ENCODE assay signal across 22 cellular contexts in genomic region chr3:129583289-129583688, GRCh38. TPM values are rescaled to one million over a fixed set of nuclear protein-coding genes. Genes with fewer than 3 reads are reported as not detected.
DNase-seq lines count a peak whose midpoint lies in the region; ATAC-seq, FAIRE-seq and TF ChIP-seq lines count a peak whose summit lies in the region.
"Had no signal": no experiment of that assay in that cellular context is flagged by ENCODE, and none has a peak within 500 bp of the region (broad histone marks: within the 10 kb centered on the region; RNA-seq: fewer than 3 reads in every experiment).

No MANE protein-coding gene starts in this region.

- no peak for TF ChIP-seq CTCF in OCI-LY7 (conservative IDR thresholded peaks at IDR 0.05; ENCODE audit: low read length)
- TF ChIP-seq CTCF in D721Med (IDR thresholded peaks at IDR 0.05; ENCODE audit: insufficient read depth, missing control alignments), result no peak

- H3K36me3 ChIP-seq in OCI-LY7 (ENCODE audit: insufficient read depth, low read length) (no peaks in the 10 kb centered on the region), aorta (ENCODE audit: control insufficient read depth in 1 of 2, insufficient read depth in 2 of 2, low read length in 1 of 2) (no peaks in the 10 kb centered on the region), H7 (replicated peaks; ENCODE audit: control insufficient read depth, insufficient read depth, low read length) (no peaks in the 10 kb centered on the region; the same call in 1 of the 2 replicates)

- peak; percentile 81 for FAIRE-seq in GM12891 (lab: Jason Lieb, UNC)
- no peak for FAIRE-seq in D721Med (lab: Jason Lieb, UNC)
- FAIRE-seq: H54, K562 had no signal

- H3K4me3 Mint-ChIP-seq in activated T-cell treated with anti-CD3 and anti-CD28 coated beads, Interleukin-2, amount 50 U/mL, for 72 hours, result no peak overlapping the region
- H3K4me3 Mint-ChIP-seq: HFFc6 had no signal

- no peaks in the 10 kb centered on the region for H4K20me1 ChIP-seq in OCI-LY7 (ENCODE audit: insufficient read depth, low read length)

- H3K27me3 ChIP-seq in aorta (ENCODE audit: control insufficient read depth in 1 of 2, insufficient read depth in 2 of 2, low read length in 1 of 2) (no peaks in the 10 kb centered on the region), H7 (ENCODE audit: control insufficient read depth, insufficient read depth, low read length) (no peaks in the 10 kb centered on the region)

- no peaks in the 10 kb centered on the region for H3K9me3 Mint-ChIP-seq in activated T-cell treated with anti-CD3 and anti-CD28 coated beads, Interleukin-2, amount 50 U/mL, for 72 hours
- H3K9me3 Mint-ChIP-seq: HFFc6 had no signal

- WGBS in aorta, 2 donors, result 91 to 94% methylated on average over 9 of the region's 9 CpGs

- CTCF ChIA-PET in OCI-LY7 (lab: Charles Lee; ENCODE audit: unreplicated experiment), result no interaction called here

- TF ChIP-seq POLR2A in GM12891 (IDR thresholded peaks at IDR 0.05; ENCODE audit: low read depth, low read length), result no peak

- no peak overlapping the region for H3K4me3 ChIP-seq in OCI-LY7 (ENCODE audit: low read depth, low read length, poor library complexity, severe bottlenecking)
- H3K4me3 ChIP-seq in aorta (ENCODE audit: low read length in 2 of 2), result no peak overlapping the region
- no peak overlapping the region for H3K4me3 ChIP-seq in H7 (ENCODE audit: insufficient read depth, low read depth, low read length)
- H3K4me3 ChIP-seq: K562 had no signal

- peaks cover 21% of the 10 kb centered on the region for H3K4me1 ChIP-seq in OCI-LY7 (ENCODE audit: insufficient read depth, low read length, poor library complexity, severe bottlenecking)
- H3K4me1 ChIP-seq in aorta (ENCODE audit: control insufficient read depth in 1 of 2, insufficient read depth in 2 of 2, low read length in 2 of 2), result no peaks in the 10 kb centered on the region

- POLR2A ChIA-PET in OCI-LY7 (lab: Charles Lee), result no interaction called here

- DNase-seq in GM12891 (ENCODE audit: insufficient read length, low spot score) (no peak), OCI-LY7 (ENCODE audit: low spot score) (no peak), germinal center (ENCODE audit: low spot score) (peak; percentile 67), D721Med (ENCODE audit: insufficient read length, low spot score) (no peak), aorta (no peak), H7 (no peak)
- no peak for DNase-seq in activated T-cell treated with anti-CD3 and anti-CD28 coated beads, Interleukin-2, amount 50 U/mL, for 72 hours
- DNase-seq: DND-41, HFFc6, NCI-H1105 treated with DMSO at 0.1 percent for 48 hours, NCI-H1694, NCI-H2081 treated with DMSO at 0.1 percent for 48 hours, NCI-H510A treated with DMSO at 0.1 percent for 48 hours, NCI-H774, OCI-M1, SHP77 treated with DMSO at 0.1 percent for 48 hours had no signal

- H2AFZ ChIP-seq in OCI-LY7 (ENCODE audit: low read length), result 0 out of 2 replicates have a peak overlapping the region, but pooled peaks have one; percentile 4

- no peak overlapping the region for H3K27ac ChIP-seq in OCI-LY7 (ENCODE audit: low read depth, low read length, poor library complexity, severe bottlenecking)
- H3K27ac ChIP-seq in aorta (ENCODE audit: low read depth in 1 of 2, low read length in 2 of 2), result no peak overlapping the region
- H3K27ac ChIP-seq: C4-2B had no signal

- no peak overlapping the region for H3K4me2 ChIP-seq in OCI-LY7 (ENCODE audit: low read length)

- H3K27ac Mint-ChIP-seq in activated T-cell treated with anti-CD3 and anti-CD28 coated beads, Interleukin-2, amount 50 U/mL, for 72 hours, result no peak overlapping the region
- H3K27ac Mint-ChIP-seq: HFFc6 had no signal

- no peaks in the 10 kb centered on the region for H3K79me2 ChIP-seq in OCI-LY7 (ENCODE audit: insufficient read depth, low read depth, low read length)

- H3K9me3 ChIP-seq in OCI-LY7 (ENCODE audit: low read length), result no peaks in the 10 kb centered on the region
- no peaks in the 10 kb centered on the region for H3K9me3 ChIP-seq in aorta (ENCODE audit: control insufficient read depth, low read length)

- H3K4me1 Mint-ChIP-seq in activated T-cell treated with anti-CD3 and anti-CD28 coated beads, Interleukin-2, amount 50 U/mL, for 72 hours (ENCODE audit: low read depth), result no peaks in the 10 kb centered on the region

- no TSS peak for BruUV-seq in OCI-LY7 (replicated peaks; lab: Mats Ljungman, UMichigan)

- intact Hi-C loops in OCI-LY7 (cut with micrococcal nuclease; ENCODE audit: unreplicated experiment) (no loop called here), aorta (cut with DNase I) (no loop called here)

- no peaks in the 10 kb centered on the region for H3K36me3 Mint-ChIP-seq in activated T-cell treated with anti-CD3 and anti-CD28 coated beads, Interleukin-2, amount 50 U/mL, for 72 hours (ENCODE audit: insufficient read depth in 2 of 2)

- no peak for ATAC-seq in activated T-cell treated with anti-CD3 and anti-CD28 coated beads, Interleukin-2, amount 50 U/mL, for 72 hours (replicated peaks in 1 of 2)
- no peak for ATAC-seq in aorta (ENCODE audit: low FRiP score)
- ATAC-seq: K562, SK-N-SH treated with all-trans-retinoic acid at 6 μM for 48 hours had no signal

- no peaks in the 10 kb centered on the region for H3K27me3 Mint-ChIP-seq in activated T-cell treated with anti-CD3 and anti-CD28 coated beads, Interleukin-2, amount 50 U/mL, for 72 hours (ENCODE audit: low read depth)

- no peaks in the 10 kb centered on the region for H3K9me2 ChIP-seq in OCI-LY7 (ENCODE audit: insufficient read depth, low read length)

TF ChIP-seq in GM12891, 5 proteins besides CTCF, POLR2A, EP300 and RAD21:
- TF ChIP-seq POLR2AphosphoS5 (IDR thresholded peaks at IDR 0.05; ENCODE audit: low read depth, low read length), result no peak
- TF ChIP-seq SPI1 (IDR thresholded peaks at IDR 0.05; ENCODE audit: low read depth, low read length), result no peak
- no peak for TF ChIP-seq POU2F2 (IDR thresholded peaks at IDR 0.05; ENCODE audit: low read depth, low read length)
- no peak for TF ChIP-seq PAX5 (IDR thresholded peaks at IDR 0.05; ENCODE audit: insufficient read depth, low read length, severe bottlenecking)
- TF ChIP-seq TAF1 (IDR thresholded peaks at IDR 0.05; ENCODE audit: low read depth, low read length), result no peak

RNA-seq across cellular contexts. Expression of gene PLXND1, which starts 23.2 kb away (rescaled TPM):
- 0.63 TPM for polyA plus RNA-seq in GM12891 (2012; ENCODE audit: low read depth, missing spikeins)
- 6.0 and 6.8 TPM in 2 replicates for total RNA-seq in OCI-LY7 (2014; rRNA removed; shearing (Covaris generic))
- total RNA-seq in OCI-LY7 (2022), result 4.7 and 5.3 TPM in 2 replicates
- 1 to 10 TPM; 4.1 to 4.2 TPM for total RNA-seq in activated T-cell treated with anti-CD3 and anti-CD28 coated beads, Interleukin-2, amount 50 U/mL, for 72 hours
- 100 to 1,000 TPM; 176 to 358 TPM for total RNA-seq in aorta
- polyA plus RNA-seq in aorta, result 100 to 1,000 TPM in 1 of 2 donors, 10 to 100 TPM in 1; 55.5 to 149 TPM
- 59.0 and 70.4 TPM in 2 replicates for total RNA-seq in H7 (2014; rRNA removed; shearing (Covaris generic))

RNA-seq across cellular contexts. Expression of gene H1-8, which starts 40.3 kb away (rescaled TPM):
- not detected for polyA plus RNA-seq in GM12891 (2012; ENCODE audit: low read depth, missing spikeins)
- total RNA-seq in OCI-LY7 (2014; rRNA removed; shearing (Covaris generic)), result not detected in 2 replicates
- total RNA-seq in OCI-LY7 (2022), result not detected in 2 replicates
- total RNA-seq in activated T-cell treated with anti-CD3 and anti-CD28 coated beads, Interleukin-2, amount 50 U/mL, for 72 hours, result not detected
- total RNA-seq in aorta, result not detected
- not detected for polyA plus RNA-seq in aorta
- not detected in 2 replicates for total RNA-seq in H7 (2014; rRNA removed; shearing (Covaris generic))
- total RNA-seq: A673, G401, HFFc6, K562 had no signal
- polyA plus RNA-seq: K562 had no signal

RNA-seq across cellular contexts. Expression of gene RHO, which starts 54.9 kb away (rescaled TPM):
- polyA plus RNA-seq in GM12891 (2012; ENCODE audit: low read depth, missing spikeins), result not detected
- not detected in 2 replicates for total RNA-seq in OCI-LY7 (2014; rRNA removed; shearing (Covaris generic))
- total RNA-seq in OCI-LY7 (2022) (not detected in 2 replicates), aorta (under 1 TPM in 1 of 2 donors, not detected in 1; 0.15 TPM)
- total RNA-seq in activated T-cell treated with anti-CD3 and anti-CD28 coated beads, Interleukin-2, amount 50 U/mL, for 72 hours, result not detected
- not detected for polyA plus RNA-seq in aorta
- 0.17 TPM in 1 of 2 replicates, not detected in the other for total RNA-seq in H7 (2014; rRNA removed; shearing (Covaris generic))
- total RNA-seq: A673, G401, HFFc6, K562 had no signal
- polyA plus RNA-seq: K562 had no signal
